16 cellular contexts compared by ENCODE assay signal in genomic region chr16:23974223-23974622, GRCh38.
DNase-seq lines count a peak whose midpoint lies in the region; ATAC-seq, FAIRE-seq and TF ChIP-seq lines count a peak whose summit lies in the region.
"Had no signal": no experiment of that assay in that cellular context is flagged by ENCODE, and none has a peak within 500 bp of the region (broad histone marks: within the 10 kb centered on the region; RNA-seq: fewer than 3 reads in every experiment).

No MANE protein-coding gene starts in this region.

- intact Hi-C loops in pancreas (cut with DNase I): no loop called here
- intact Hi-C loops in OCI-LY7 (cut with micrococcal nuclease; ENCODE audit: unreplicated experiment): no loop called here

- no peaks in the 10 kb centered on the region for H3K79me2 ChIP-seq in H1 (ENCODE audit: control insufficient read depth in 1 of 2, insufficient read depth in 2 of 2, low read length in 2 of 2)
- no peaks in the 10 kb centered on the region for H3K79me2 ChIP-seq in OCI-LY7 (ENCODE audit: insufficient read depth, low read depth, low read length)

- no peak overlapping the region for H4K5ac ChIP-seq in H1 (ENCODE audit: insufficient read length, low read depth, low read length)

- H3K4me2 ChIP-seq in H1 (ENCODE audit: insufficient read depth in 1 of 2, low read depth in 2 of 2, low read length in 2 of 2): no peak overlapping the region; a peak in 1 of 4 replicates
- H3K4me2 ChIP-seq in OCI-LY7 (ENCODE audit: low read length): no peak overlapping the region

- no peak overlapping the region for H3K14ac ChIP-seq in H1 (ENCODE audit: insufficient read length)

- H2BK15ac ChIP-seq in H1 (ENCODE audit: low read length): no peak overlapping the region

- no peak overlapping the region for H4K8ac ChIP-seq in H1 (ENCODE audit: extremely low read depth, insufficient read depth, low read length)

- H3K27ac Mint-ChIP-seq in activated CD8-positive, alpha-beta memory T cell treated with anti-CD3 and anti-CD28 coated beads, Interleukin-2, amount 10 ng/mL, durations not matched to agents 7 days and 5 days: peak overlapping the region; percentile 42
- peak overlapping the region; percentile 68 for H3K27ac Mint-ChIP-seq in stimulated activated memory B cell treated with anti-CD40 and anti-IgM and Interleukin-4, amounts not matched to agents 10 μg/mL and 1 μg/mL and 100 μg/mL, for 72 hours
- H3K27ac Mint-ChIP-seq: activated naive CD4-positive, alpha-beta T cell treated with anti-CD3 and anti-CD28 coated beads, Interleukin-2, amount 50 U/mL, for 72 hours had no signal

- H3K27me3 Mint-ChIP-seq in activated CD8-positive, alpha-beta memory T cell treated with anti-CD3 and anti-CD28 coated beads, Interleukin-2, amount 10 ng/mL, durations not matched to agents 7 days and 5 days: no peaks in the 10 kb centered on the region
- H3K27me3 Mint-ChIP-seq in stimulated activated memory B cell treated with anti-CD40 and anti-IgM and Interleukin-4, amounts not matched to agents 10 μg/mL and 1 μg/mL and 100 μg/mL, for 72 hours: no peaks in the 10 kb centered on the region

- no peak overlapping the region for H2BK20ac ChIP-seq in H1 (ENCODE audit: low read length)

- no peak for TF ChIP-seq EP300 in H1 (IDR thresholded peaks at IDR 0.05; ENCODE audit: borderline replicate concordance in 1 of 2, low read depth in 2 of 2, low read length in 2 of 2)

- FAIRE-seq in H1 (lab: Jason Lieb, UNC) (peak; percentile 99), pancreas (lab: Jason Lieb, UNC) (no peak)
- FAIRE-seq: H54 had no signal

- no peak overlapping the region for H3K23ac ChIP-seq in H1 (ENCODE audit: insufficient read length)

- peaks cover 4% of the 10 kb centered on the region for H3K36me3 Mint-ChIP-seq in activated CD8-positive, alpha-beta memory T cell treated with anti-CD3 and anti-CD28 coated beads, Interleukin-2, amount 10 ng/mL, durations not matched to agents 7 days and 5 days
- H3K36me3 Mint-ChIP-seq in stimulated activated memory B cell treated with anti-CD40 and anti-IgM and Interleukin-4, amounts not matched to agents 10 μg/mL and 1 μg/mL and 100 μg/mL, for 72 hours: peaks cover 38% of the 10 kb centered on the region
- H3K36me3 Mint-ChIP-seq: activated naive CD4-positive, alpha-beta T cell treated with anti-CD3 and anti-CD28 coated beads, Interleukin-2, amount 50 U/mL, for 72 hours had no signal

- ATAC-seq in activated CD8-positive, alpha-beta memory T cell treated with anti-CD3 and anti-CD28 coated beads, Interleukin-2, amount 10 ng/mL, durations not matched to agents 7 days and 5 days: no peak
- no peak for ATAC-seq in stimulated activated memory B cell treated with anti-CD40 and anti-IgM and Interleukin-4, amounts not matched to agents 10 μg/mL and 1 μg/mL and 100 μg/mL, for 72 hours
- ATAC-seq in pancreas: no peak
- ATAC-seq: activated naive CD4-positive, alpha-beta T cell treated with anti-CD3 and anti-CD28 coated beads, Interleukin-2, amount 50 U/mL, for 72 hours; left ventricle myocardium superior had no signal

- peaks cover 0 to 2% of the 10 kb centered on the region in 2 experiments for H4K20me1 ChIP-seq in H1 (replicated peaks in 1 of 2; ENCODE audit: control insufficient read depth in 1 of 2, insufficient read depth in 2 of 2, low read length in 2 of 2)
- H4K20me1 ChIP-seq in OCI-LY7 (ENCODE audit: insufficient read depth, low read length): no peaks in the 10 kb centered on the region

- H4K91ac ChIP-seq in H1 (replicated peaks; ENCODE audit: insufficient read length, low read length): no peak overlapping the region

- WGBS in H1 (ENCODE audit: extremely low coverage in 1 of 2, insufficient coverage in 1 of 2, insufficient read length in 1 of 2, insufficient replicate concordance in 2 of 2, low coverage in 1 of 2, low lambda C conversion rate in 2 of 2, missing lambda C conversion rate in 1 of 2), 2 experiments: 50% methylated on average over 4 of the region's 4 CpGs; no CpG with 5 or more reads in 1 of the 2 experiments
- WGBS in pancreas, 2 donors: 13 to 16% methylated on average over 4 of the region's 4 CpGs

- peak in 1 of 2 experiments; percentile 6; a peak in 1 of 4 replicates for TF ChIP-seq RAD21 in H1 (IDR thresholded peaks at IDR 0.05 in 1 of 2, conservative IDR thresholded peaks at IDR 0.05 in 1 of 2; ENCODE audit: low read depth in 2 of 2, low read length in 2 of 2)

- H3K23me2 ChIP-seq in H1 (ENCODE audit: low read depth, low read length): no peaks in the 10 kb centered on the region

- POLR2A ChIA-PET in RWPE1 (lab: Yijun Ruan, JAX; ENCODE audit: low non-redundant PET): no interaction called here
- POLR2A ChIA-PET in H1 (lab: Charles Lee; ENCODE audit: partially characterized antibody): no interaction called here
- POLR2A ChIA-PET in OCI-LY7 (lab: Charles Lee): no interaction called here

- DNase-seq in activated CD8-positive, alpha-beta memory T cell treated with anti-CD3 and anti-CD28 coated beads, Interleukin-2, amount 10 ng/mL, durations not matched to agents 7 days and 5 days: no peak
- no peak for DNase-seq in activated CD8-positive, alpha-beta memory T cell treated with anti-CD3 and anti-CD28 coated beads, Interleukin-2, amount 50 U/mL, for 4 hours
- DNase-seq in RWPE1 (ENCODE audit: low spot score) (peak; percentile 8), H1 (ENCODE audit: low read depth in 1 of 2, low spot score in 2 of 2) (peak; percentile 29 to 73), pancreas (no peak), OCI-LY7 (ENCODE audit: low spot score) (no peak), T-helper 2 cell (no peak)
- DNase-seq: KG1, left ventricle myocardium superior, NCI-H187, NCI-H526 treated with DMSO at 0.1 percent for 48 hours had no signal

- peaks cover 0 to 9% (median 3%) of the 10 kb centered on the region in 4 experiments; a peak in 2 of 7 replicates for H3K4me1 ChIP-seq in H1 (replicated peaks in 1 of 4; ENCODE audit: control insufficient read depth in 3 of 4, insufficient read depth in 4 of 4, low read length in 3 of 4)
- no peaks in the 10 kb centered on the region for H3K4me1 ChIP-seq in pancreas
- peaks cover 17% of the 10 kb centered on the region for H3K4me1 ChIP-seq in OCI-LY7 (ENCODE audit: insufficient read depth, low read length, poor library complexity, severe bottlenecking)
- H3K4me1 ChIP-seq: esophagus muscularis mucosa had no signal

- H2BK12ac ChIP-seq in H1 (ENCODE audit: low read depth, low read length): no peak overlapping the region

- H3K79me1 ChIP-seq in H1 (ENCODE audit: low read depth, low read length): no peaks in the 10 kb centered on the region

- H3K27me3 ChIP-seq in H1 (replicated peaks in 1 of 4; ENCODE audit: control insufficient read depth in 3 of 4, extremely low read depth in 1 of 4, insufficient read depth in 3 of 4, low read length in 3 of 4) (no peaks in the 10 kb centered on the region), pancreas (no peaks in the 10 kb centered on the region)
- H3K27me3 ChIP-seq: esophagus muscularis mucosa, neutrophil had no signal

- TF ChIP-seq POLR2A in H1 (IDR thresholded peaks at IDR 0.05; ENCODE audit: control extremely low read depth in 1 of 2, low read depth in 2 of 2, low read length in 2 of 2): no peak

- no peak overlapping the region for H3K4me3 Mint-ChIP-seq in activated CD8-positive, alpha-beta memory T cell treated with anti-CD3 and anti-CD28 coated beads, Interleukin-2, amount 10 ng/mL, durations not matched to agents 7 days and 5 days
- H3K4me3 Mint-ChIP-seq in stimulated activated memory B cell treated with anti-CD40 and anti-IgM and Interleukin-4, amounts not matched to agents 10 μg/mL and 1 μg/mL and 100 μg/mL, for 72 hours: peak overlapping the region; percentile 13

- H3K9me2 ChIP-seq in OCI-LY7 (ENCODE audit: insufficient read depth, low read length): no peaks in the 10 kb centered on the region

- no peak overlapping the region for H2BK120ac ChIP-seq in H1 (replicated peaks; ENCODE audit: low read depth, low read length)

- CTCF ChIA-PET in activated CD8-positive, alpha-beta memory T cell treated with anti-CD3 and anti-CD28 coated beads, Interleukin-2, amount 10 ng/mL, durations not matched to agents 7 days and 5 days (lab: Charles Lee): no interaction called here
- CTCF ChIA-PET in RWPE1 (lab: Yijun Ruan, JAX) (no interaction called here), H1 (lab: Charles Lee; ENCODE audit: partially characterized antibody) (interaction anchor here (0.8 to 1.2 kb wide), 2 partner anchors 19 to 36 kb away, joined by 3 to 5 read pairs; no protein-coding TSS in a partner anchor), OCI-LY7 (lab: Charles Lee; ENCODE audit: unreplicated experiment) (no interaction called here)

- H3K18ac ChIP-seq in H1 (ENCODE audit: extremely low read depth, low read length): no peak overlapping the region

- no peaks in the 10 kb centered on the region for H3K9me3 Mint-ChIP-seq in activated CD8-positive, alpha-beta memory T cell treated with anti-CD3 and anti-CD28 coated beads, Interleukin-2, amount 10 ng/mL, durations not matched to agents 7 days and 5 days (ENCODE audit: low read depth)
- H3K9me3 Mint-ChIP-seq in stimulated activated memory B cell treated with anti-CD40 and anti-IgM and Interleukin-4, amounts not matched to agents 10 μg/mL and 1 μg/mL and 100 μg/mL, for 72 hours: no peaks in the 10 kb centered on the region
- H3K9me3 Mint-ChIP-seq: activated naive CD4-positive, alpha-beta T cell treated with anti-CD3 and anti-CD28 coated beads, Interleukin-2, amount 50 U/mL, for 72 hours had no signal

- H3K56ac ChIP-seq in H1 (replicated peaks; ENCODE audit: insufficient read length, low read depth, low read length): no peak overlapping the region

- no peak overlapping the region for H2AFZ ChIP-seq in H1 (ENCODE audit: low read length)
- H2AFZ ChIP-seq in OCI-LY7 (ENCODE audit: low read length): no peak overlapping the region

- no peak for TF ChIP-seq CTCF in RWPE1 (conservative IDR thresholded peaks at IDR 0.05; ENCODE audit: low read depth)
- no peak for TF ChIP-seq CTCF in H1 (IDR thresholded peaks at IDR 0.05; ENCODE audit: control extremely low read depth in 1 of 3, insufficient read depth in 1 of 3, low read depth in 1 of 3, low read length in 3 of 3)
- no peak for TF ChIP-seq CTCF in pancreas (IDR thresholded peaks at IDR 0.05)
- TF ChIP-seq CTCF in OCI-LY7 (conservative IDR thresholded peaks at IDR 0.05; ENCODE audit: low read length): no peak

- H3K4ac ChIP-seq in H1 (replicated peaks; ENCODE audit: insufficient read length, low read depth, low read length): no peak overlapping the region

- H3K27ac ChIP-seq in RWPE1 (no peak overlapping the region), H1 (ENCODE audit: low read depth, low read length) (no peak overlapping the region), pancreas (no peak overlapping the region), OCI-LY7 (ENCODE audit: low read depth, low read length, poor library complexity, severe bottlenecking) (no peak overlapping the region)
- H3K27ac ChIP-seq: esophagus muscularis mucosa, neutrophil had no signal

- H3K36me3 ChIP-seq in H1 (ENCODE audit: control insufficient read depth in 2 of 4, insufficient read depth in 4 of 4, low read length in 3 of 4) (no peaks in the 10 kb centered on the region), pancreas (no peaks in the 10 kb centered on the region), OCI-LY7 (ENCODE audit: insufficient read depth, low read length) (no peaks in the 10 kb centered on the region)
- H3K36me3 ChIP-seq: esophagus muscularis mucosa had no signal

- no peak overlapping the region for H3K9ac ChIP-seq in H1 (replicated peaks in 1 of 4; ENCODE audit: extremely low read depth in 1 of 4, low read depth in 3 of 4, low read length in 3 of 4)

- no TSS peak for BruUV-seq in OCI-LY7 (replicated peaks; lab: Mats Ljungman, UMichigan)

- peaks cover 35% of the 10 kb centered on the region for H3K4me1 Mint-ChIP-seq in activated CD8-positive, alpha-beta memory T cell treated with anti-CD3 and anti-CD28 coated beads, Interleukin-2, amount 10 ng/mL, durations not matched to agents 7 days and 5 days
- peaks cover 92% of the 10 kb centered on the region for H3K4me1 Mint-ChIP-seq in stimulated activated memory B cell treated with anti-CD40 and anti-IgM and Interleukin-4, amounts not matched to agents 10 μg/mL and 1 μg/mL and 100 μg/mL, for 72 hours

- H3K4me3 ChIP-seq in H1 (ENCODE audit: extremely low read depth in 1 of 4, insufficient read depth in 2 of 4, low read depth in 3 of 4, low read length in 4 of 4) (no peak overlapping the region), pancreas (no peak overlapping the region), OCI-LY7 (ENCODE audit: low read depth, low read length, poor library complexity, severe bottlenecking) (no peak overlapping the region)
- H3K4me3 ChIP-seq: esophagus muscularis mucosa had no signal

- no peak overlapping the region; the same call in 1 of the 2 replicates for H2AK5ac ChIP-seq in H1 (ENCODE audit: low read depth, low read length)

- H2BK5ac ChIP-seq in H1 (ENCODE audit: low read depth, low read length): no peak overlapping the region

- H3K9me3 ChIP-seq in H1 (ENCODE audit: insufficient read depth in 2 of 2, low read depth in 1 of 2, low read length in 1 of 2) (no peaks in the 10 kb centered on the region), pancreas (no peaks in the 10 kb centered on the region), OCI-LY7 (ENCODE audit: low read length) (no peaks in the 10 kb centered on the region)
- H3K9me3 ChIP-seq: esophagus muscularis mucosa, neutrophil had no signal

Comparison
In these comparisons a context has a peak if more than half of its experiments do, and no peak if none do; other contexts are left out.
1. DNase-seq: peak in RWPE1 (single experiment) and H1 (2 of 2); none in activated CD8-positive, alpha-beta memory T cell treated with anti-CD3 and anti-CD28 coated beads, Interleukin-2, amount 10 ng/mL, durations not matched to agents 7 days and 5 days (single experiment), activated CD8-positive, alpha-beta memory T cell treated with anti-CD3 and anti-CD28 coated beads, Interleukin-2, amount 50 U/mL, for 4 hours (single experiment), pancreas (0 of 6), OCI-LY7 (single experiment) and T-helper 2 cell (0 of 5).